ENCODE assay signal across 7 cellular contexts in the genomic region with DNA sequence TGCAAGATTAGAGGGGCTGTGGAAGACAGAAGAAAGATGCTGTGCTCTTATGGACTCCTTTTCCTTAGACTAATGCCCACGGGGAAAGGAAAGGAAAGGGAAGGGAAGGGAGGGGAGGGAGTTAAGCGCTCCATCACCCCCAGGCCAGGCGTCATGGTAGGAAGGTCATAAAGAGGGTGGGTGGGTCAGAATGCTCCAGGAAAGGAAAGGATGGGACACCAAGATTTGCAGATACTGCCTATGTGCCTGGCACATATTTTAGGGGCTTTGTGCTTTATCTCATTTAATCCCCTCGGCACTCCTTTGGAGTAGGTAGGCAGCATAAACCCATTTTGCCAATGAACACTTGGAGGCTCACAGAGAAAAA. TPM values are rescaled to one million over a fixed set of nuclear protein-coding genes. Genes with fewer than 3 reads are reported as not detected.
DNase-seq lines count a peak whose midpoint lies in the region; ATAC-seq, FAIRE-seq and TF ChIP-seq lines count a peak whose summit lies in the region.

No MANE protein-coding gene starts in this region.

- H3K9me3 ChIP-seq in HUES6 (ENCODE audit: control insufficient read depth, insufficient read depth, low read depth, low read length) (no peaks in the 10 kb centered on the region), kidney (ENCODE audit: control insufficient read depth in 1 of 2, low read length in 2 of 2) (no peaks in the 10 kb centered on the region), stomach (no peaks in the 10 kb centered on the region)

- TF ChIP-seq CTCF in kidney (IDR thresholded peaks at IDR 0.05; ENCODE audit: borderline replicate concordance, extremely low read depth, insufficient read depth) (no peak), stomach (IDR thresholded peaks at IDR 0.05) (no peak)

- H3K4me1 ChIP-seq in HUES6 (ENCODE audit: control insufficient read depth, insufficient read depth, low read length) (peaks cover 6% of the 10 kb centered on the region), kidney (ENCODE audit: control insufficient read depth in 1 of 2, insufficient read depth in 1 of 2, low read depth in 1 of 2, low read length in 2 of 2) (peaks cover 14 to 19% of the 10 kb centered on the region in 2 donors), stomach (peaks cover 12 to 30% (median 19%) of the 10 kb centered on the region in 4 donors)

- H3K27ac ChIP-seq in HUES6 (ENCODE audit: low read depth, low read length), result no peak overlapping the region
- peak overlapping the region; percentile 84 to 89 for H3K27ac ChIP-seq in kidney (ENCODE audit: low read depth in 2 of 2, low read length in 2 of 2)
- H3K27ac ChIP-seq in stomach, result peak overlapping the region; percentile 62 to 80 (median 66)

- no peak for FAIRE-seq in kidney (lab: Jason Lieb, UNC)

- no peak for TF ChIP-seq POLR2A in stomach (IDR thresholded peaks at IDR 0.05)

- DNase-seq in amniotic epithelial cell (ENCODE audit: low read depth) (peak; percentile 7), kidney (no peak), stomach (no peak), NOMO-1 treated with DMSO at 0.1 percent for 48 hours (lab: John Stamatoyannopoulos, UW; ENCODE audit: unreplicated experiment) (no peak), DMS79 (lab: John Stamatoyannopoulos, UW) (no peak)

- H3K36me3 ChIP-seq in HUES6 (ENCODE audit: control insufficient read depth, insufficient read depth, low read length) (no peaks in the 10 kb centered on the region), kidney (ENCODE audit: control insufficient read depth in 1 of 2, insufficient read depth in 2 of 2, low read length in 2 of 2) (no peaks in the 10 kb centered on the region), stomach (no peaks in the 10 kb centered on the region)

- H3K4me3 ChIP-seq in HUES6 (ENCODE audit: low read depth, low read length) (peak overlapping the region; percentile 71), kidney (ENCODE audit: low read length in 2 of 2) (peak overlapping the region; percentile 49 to 54), stomach (peak overlapping the region; percentile 40 to 52 (median 44))

- no peak for TF ChIP-seq EP300 in stomach (IDR thresholded peaks at IDR 0.05)

- peak overlapping the region; percentile 51 for H3K9ac ChIP-seq in HUES6 (ENCODE audit: low read length)
- peak overlapping the region in 1 of 2 donors; percentile 75 for H3K9ac ChIP-seq in kidney (ENCODE audit: low read length in 2 of 2)

- intact Hi-C loops in kidney (cut with DNase I) (no loop called here), stomach (cut with DNase I; ENCODE audit: low total_unique reads) (no loop called here)

- H3K27me3 ChIP-seq in HUES6 (ENCODE audit: control insufficient read depth, insufficient read depth, low read length) (peaks cover 12% of the 10 kb centered on the region), stomach (no peaks in the 10 kb centered on the region)

- ATAC-seq in GM21360 (IDR thresholded peaks at IDR 0.05; ENCODE audit: unreplicated experiment), result no peak

- 63 to 81% (median 72%) methylated on average over 3 to 4 of the region's 4 CpGs for WGBS in stomach, 5 donors

RNA-seq across cellular contexts. Expression of a gene that starts 41.4 kb away (rescaled TPM):
- 2.9 TPM for total RNA-seq in kidney
- polyA plus RNA-seq in kidney (ENCODE audit: insufficient read depth, low read depth, low replicate concordance), result 0.24 TPM
- total RNA-seq in stomach, result under 1 TPM in 1 of 5 donors, not detected in 4; 0.18 TPM
- under 1 TPM in 1 of 3 donors, not detected in 2; 0.60 TPM for polyA plus RNA-seq in stomach
